Comparison of ENCODE assay signal across 17 cellular contexts in genomic region chr7:44540592-44541027, GRCh38. TPM values are rescaled to one million over a fixed set of nuclear protein-coding genes. Genes with fewer than 3 reads are reported as not detected.
"Had no signal": no experiment of that assay in that cellular context is flagged by ENCODE, and none has a peak within 500 bp of the region (broad histone marks: within the 10 kb centered on the region; RNA-seq: fewer than 3 reads in every experiment).

No MANE protein-coding gene starts in this region.

- ATAC-seq: natural killer cell, psoas muscle had no signal

- H3K4me1 ChIP-seq: colonic mucosa, psoas muscle, right atrium auricular region, tibial artery had no signal

- H3K4me3 ChIP-seq: colonic mucosa, dorsolateral prefrontal cortex, lung, ovary, psoas muscle, right atrium auricular region, tibial artery had no signal

- H3K27ac ChIP-seq: colonic mucosa, dorsolateral prefrontal cortex, ovary, psoas muscle, right atrium auricular region, tibial artery had no signal

- H3K27me3 ChIP-seq: colonic mucosa, dorsolateral prefrontal cortex, ovary, right atrium auricular region, tibial artery had no signal

- DNase-seq: activated naive CD4-positive, alpha-beta T cell treated with Interleukin-2 at 50 U/mL for 16 hours; activated naive CD8-positive, alpha-beta T cell treated with anti-CD3 and anti-CD28 coated beads for 36 hours; activated T-cell treated with anti-CD3 and anti-CD28 coated beads, Interleukin-2, amount 50 U/mL, for 48 hours; colonic mucosa; dorsolateral prefrontal cortex; foreskin fibroblast; natural killer cell; ovary; psoas muscle; stimulated activated CD4-positive, alpha-beta T cell treated with anti-CD3 and anti-CD28 coated beads, Interleukin-12 subunit alpha, Interleukin-12 subunit beta, amount 100 ng/mL, for 4 hours; stimulated activated CD4-positive, alpha-beta T cell treated with anti-CD3 and anti-CD28 coated beads, Interleukin-4, amount 100 ng/mL, for 4 hours; T-helper 9 cell had no signal

- H3K9me3 ChIP-seq: colonic mucosa, ovary, psoas muscle, right atrium auricular region, tibial artery had no signal

- H3K36me3 ChIP-seq: colonic mucosa, ovary, right atrium auricular region had no signal

RNA-seq across cellular contexts. Expression of gene NPC1L1, which starts 0.5 kb away (rescaled TPM):
- total RNA-seq: activated CD8-positive, alpha-beta memory T cell treated with anti-CD3 and anti-CD28 coated beads for 36 hours; activated naive CD8-positive, alpha-beta T cell treated with anti-CD3 and anti-CD28 coated beads for 36 hours; right atrium auricular region; T-helper 1 cell treated with Interleukin-12 subunit alpha and Interleukin-12 subunit beta and Interleukin-4 antibody, amounts not matched to agents 30 ng/mL and 1 ng/mL, for 36 hours had no signal
